In genomic region chr12:68364893-68365725, GRCh38 we compare ENCODE assay signal across 8 cellular contexts. TPM values are rescaled to one million over a fixed set of nuclear protein-coding genes. Genes with fewer than 3 reads are reported as not detected.
DNase-seq lines count a peak whose midpoint lies in the region; ATAC-seq and TF ChIP-seq lines count a peak whose summit lies in the region.

No MANE protein-coding gene starts in this region.

- H3K4me1 Mint-ChIP-seq in CD4-positive, alpha-beta T cell (ENCODE audit: low read depth): peaks cover 75% of the 10 kb centered on the region
- peaks cover 57% of the 10 kb centered on the region for H3K4me1 Mint-ChIP-seq in activated naive CD4-positive, alpha-beta T cell treated with anti-CD3 and anti-CD28 coated beads for 36 hours (ENCODE audit: low read depth)
- H3K4me1 Mint-ChIP-seq in osteocyte (ENCODE audit: unreplicated experiment): peaks cover 40% of the 10 kb centered on the region

- intact Hi-C loops in CD4-positive, alpha-beta T cell (cut with DNase I, micrococcal nuclease): loop anchor here (2.0 to 10.0 kb wide), 5 partner anchors 82 to 442 kb away; partner anchors contain the start of gene MDM2 (in 1 of the 2)
- intact Hi-C loops in activated naive CD4-positive, alpha-beta T cell treated with anti-CD3 and anti-CD28 coated beads for 36 hours (cut with micrococcal nuclease): loop anchor here (1.0 to 5.0 kb wide), 9 partner anchors 9 to 444 kb away; partner anchors contain the start of genes MDM1, MDM2 and RAP1B

- H3K36me3 ChIP-seq in SJCRH30 (no peaks in the 10 kb centered on the region), thoracic aorta (no peaks in the 10 kb centered on the region)

- H3K27ac ChIP-seq in CD4-positive, alpha-beta T cell (ENCODE audit: low read depth, low read length): peak overlapping the region; percentile 64
- H3K27ac ChIP-seq in SJCRH30: peak overlapping the region; percentile 0; the same call in 1 of the 2 replicates
- peak overlapping the region; percentile 80 to 91 for H3K27ac ChIP-seq in thoracic aorta

- no peaks in the 10 kb centered on the region for H3K27me3 ChIP-seq in CD4-positive, alpha-beta T cell (ENCODE audit: control insufficient read depth, insufficient read depth, low read length)
- H3K27me3 ChIP-seq in SJCRH30: no peaks in the 10 kb centered on the region
- no peaks in the 10 kb centered on the region for H3K27me3 ChIP-seq in thoracic aorta (replicated peaks; ENCODE audit: insufficient read depth)

- POLR2A ChIA-PET in CD4-positive, alpha-beta T cell (lab: Charles Lee): interaction anchor here (0.6 to 3.5 kb wide), 22 partner anchors 10 to 443 kb away, joined by 3 to 48 read pairs (median 4); partner anchors contain the start of genes MDM2 and RAP1B

- H3K4me3 Mint-ChIP-seq in CD4-positive, alpha-beta T cell: peak overlapping the region; percentile 88
- peak overlapping the region; percentile 79 for H3K4me3 Mint-ChIP-seq in activated naive CD4-positive, alpha-beta T cell treated with anti-CD3 and anti-CD28 coated beads for 36 hours
- H3K4me3 Mint-ChIP-seq in osteocyte (ENCODE audit: unreplicated experiment): peak overlapping the region; percentile 40

- no peaks in the 10 kb centered on the region for H3K9me3 Mint-ChIP-seq in CD4-positive, alpha-beta T cell
- no peaks in the 10 kb centered on the region for H3K9me3 Mint-ChIP-seq in activated naive CD4-positive, alpha-beta T cell treated with anti-CD3 and anti-CD28 coated beads for 36 hours
- no peaks in the 10 kb centered on the region for H3K9me3 Mint-ChIP-seq in osteocyte (ENCODE audit: unreplicated experiment)

- H3K27ac Mint-ChIP-seq in CD4-positive, alpha-beta T cell: peak overlapping the region; percentile 93
- peak overlapping the region; percentile 90 for H3K27ac Mint-ChIP-seq in activated naive CD4-positive, alpha-beta T cell treated with anti-CD3 and anti-CD28 coated beads for 36 hours
- H3K27ac Mint-ChIP-seq in osteocyte (ENCODE audit: unreplicated experiment): peak overlapping the region; percentile 94

- H3K4me1 ChIP-seq in SJCRH30: no peaks in the 10 kb centered on the region
- peaks cover 6 to 10% of the 10 kb centered on the region in 2 donors for H3K4me1 ChIP-seq in thoracic aorta (ENCODE audit: control insufficient read depth in 1 of 2, low read depth in 2 of 2)

- H3K4me3 ChIP-seq in SJCRH30 (peak overlapping the region; percentile 53), thoracic aorta (peak overlapping the region; percentile 69)

- CTCF ChIA-PET in CD4-positive, alpha-beta T cell (lab: Charles Lee): interaction anchor here (1.1 kb wide), 2 partner anchors 9 to 11 kb away, joined by 3 to 4 read pairs; no protein-coding TSS in a partner anchor
- CTCF ChIA-PET in activated naive CD4-positive, alpha-beta T cell treated with anti-CD3 and anti-CD28 coated beads for 36 hours (lab: Charles Lee): interaction anchor here (0.8 to 1.0 kb wide), 2 partner anchors 10 to 127 kb away, joined by 3 to 5 read pairs; no protein-coding TSS in a partner anchor

- H3K9me3 ChIP-seq in CD4-positive, alpha-beta T cell (ENCODE audit: control insufficient read depth, low read length): no peaks in the 10 kb centered on the region
- H3K9me3 ChIP-seq in SJCRH30 (replicated peaks) (no peaks in the 10 kb centered on the region), thoracic aorta (no peaks in the 10 kb centered on the region)

- H3K36me3 Mint-ChIP-seq in CD4-positive, alpha-beta T cell (ENCODE audit: low read depth): no peaks in the 10 kb centered on the region
- no peaks in the 10 kb centered on the region for H3K36me3 Mint-ChIP-seq in activated naive CD4-positive, alpha-beta T cell treated with anti-CD3 and anti-CD28 coated beads for 36 hours (ENCODE audit: low read depth)
- H3K36me3 Mint-ChIP-seq in osteocyte (ENCODE audit: unreplicated experiment): no peaks in the 10 kb centered on the region

- peak; percentile 90 for ATAC-seq in CD4-positive, alpha-beta T cell (ENCODE audit: poor library complexity)
- ATAC-seq in GM19452 (IDR thresholded peaks at IDR 0.05; ENCODE audit: unreplicated experiment): peak; percentile 81
- peak; percentile 78 for ATAC-seq in HG03558 (IDR thresholded peaks at IDR 0.05; ENCODE audit: extremely low read depth, unreplicated experiment)
- ATAC-seq in thoracic aorta (ENCODE audit: insufficient number of reproducible peaks, low FRiP score, low read depth): peak; percentile 84

- H3K27me3 Mint-ChIP-seq in CD4-positive, alpha-beta T cell: no peaks in the 10 kb centered on the region
- H3K27me3 Mint-ChIP-seq in activated naive CD4-positive, alpha-beta T cell treated with anti-CD3 and anti-CD28 coated beads for 36 hours (ENCODE audit: low read depth): no peaks in the 10 kb centered on the region
- no peaks in the 10 kb centered on the region for H3K27me3 Mint-ChIP-seq in osteocyte (ENCODE audit: unreplicated experiment)

- TF ChIP-seq CTCF in CD4-positive, alpha-beta T cell (IDR thresholded peaks at IDR 0.05): no peak
- TF ChIP-seq CTCF in osteocyte (IDR thresholded peaks at IDR 0.05) (peak; percentile 24), thoracic aorta (IDR thresholded peaks at IDR 0.05) (no peak)

- peak; percentile 46 to 82 (median 72) for DNase-seq in CD4-positive, alpha-beta T cell
- DNase-seq in SJCRH30: peak; percentile 82 to 87
- peak; percentile 90 for DNase-seq in activated naive CD4-positive, alpha-beta T cell treated with anti-CD3 and anti-CD28 coated beads for 36 hours
- DNase-seq in glomerular visceral epithelial cell (ENCODE audit: extremely low spot score): peak; percentile 94
- DNase-seq in osteocyte (ENCODE audit: extremely low spot score, unreplicated experiment): peak; percentile 91
- peak; percentile 89 for DNase-seq in thoracic aorta (ENCODE audit: low spot score)

RNA-seq across cellular contexts. Expression of gene MDM1, which starts 32.9 kb away (rescaled TPM):
- total RNA-seq in CD4-positive, alpha-beta T cell: 10 to 100 TPM; 11.0 to 11.6 TPM
- 21.8 and 22.9 TPM in 2 replicates for total RNA-seq in SJCRH30 (2014; rRNA removed; shearing (Covaris generic))
- 10 to 100 TPM; 16.5 to 20.8 TPM for total RNA-seq in activated naive CD4-positive, alpha-beta T cell treated with anti-CD3 and anti-CD28 coated beads for 36 hours
- total RNA-seq in osteocyte (10.9 TPM in 2 replicates), thoracic aorta (10 to 100 TPM; 13.4 to 17.1 TPM)

Comparison
In these comparisons a context has a peak if more than half of its experiments do, and no peak if none do; other contexts are left out.
1. Peak in every context shown above with its lines: DNase-seq, ATAC-seq, H3K4me3 ChIP-seq and H3K27ac ChIP-seq.
2. H3K27ac ChIP-seq: peak in every context shown above with its lines; median percentile 86 in thoracic aorta; 64 in CD4-positive, alpha-beta T cell; 0 in SJCRH30.